ENCODE assay signal across 8 cellular contexts in the genomic region with DNA sequence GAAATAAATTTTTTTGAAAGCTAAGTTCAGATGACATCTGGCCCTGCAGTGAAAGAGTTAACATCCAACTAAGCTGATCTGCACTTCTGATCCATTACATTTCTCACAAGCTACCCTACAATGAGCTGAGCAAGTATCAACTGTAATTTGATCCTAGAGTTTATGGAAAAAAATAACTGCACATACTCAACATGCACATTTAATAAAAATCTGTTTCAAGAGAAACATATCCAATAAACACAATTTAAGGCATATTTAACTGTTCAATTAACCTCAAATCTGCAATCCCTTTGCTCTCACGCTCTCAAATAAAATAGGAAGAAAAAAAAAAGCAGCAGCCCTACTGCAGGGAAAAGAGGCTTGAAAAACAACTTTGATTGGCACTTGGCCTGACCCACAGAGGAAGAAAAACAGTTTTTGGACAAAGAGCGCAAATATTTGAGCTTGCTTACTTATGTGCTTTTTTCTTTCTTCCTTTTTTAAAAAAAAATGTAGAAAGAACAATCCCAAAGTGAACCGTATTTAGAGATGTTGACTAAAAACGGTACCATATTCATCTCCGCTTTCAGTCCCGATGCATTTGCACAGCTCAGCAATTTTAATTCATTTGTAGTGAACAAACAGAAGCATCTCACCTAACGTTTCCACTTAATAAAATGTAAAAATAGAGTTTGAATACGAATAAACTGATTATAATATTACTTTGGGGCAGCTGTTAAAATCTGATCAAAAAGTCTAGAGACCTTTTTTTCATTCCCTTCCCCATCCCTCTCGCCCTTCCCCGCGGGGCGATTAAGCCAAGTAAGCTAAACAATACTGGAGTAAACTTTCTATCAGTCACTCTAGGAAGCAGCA. TPM values are rescaled to one million over a fixed set of nuclear protein-coding genes. Genes with fewer than 3 reads are reported as not detected.
DNase-seq lines count a peak whose midpoint lies in the region; ATAC-seq and TF ChIP-seq lines count a peak whose summit lies in the region.

No MANE protein-coding gene starts in this region.

- no peak for ATAC-seq in left ventricle myocardium superior
- no peak for ATAC-seq in SK-N-SH treated with all-trans-retinoic acid at 6 μM for 48 hours
- ATAC-seq in HG02970 (IDR thresholded peaks at IDR 0.05; ENCODE audit: low FRiP score, unreplicated experiment): no peak
- no peak for ATAC-seq in HG02938 (IDR thresholded peaks at IDR 0.05; ENCODE audit: unreplicated experiment)

- peaks cover 0 to 9% of the 10 kb centered on the region in 2 donors for H3K4me1 ChIP-seq in right atrium auricular region
- H3K4me1 ChIP-seq in neuron (ENCODE audit: insufficient read depth, low read length): peaks cover 17% of the 10 kb centered on the region

- peak overlapping the region; percentile 31 for H2AFZ ChIP-seq in neuron (ENCODE audit: low read depth, low read length)

- peak overlapping the region; percentile 82 to 91 for H3K4me3 ChIP-seq in right atrium auricular region
- H3K4me3 ChIP-seq in neuron (ENCODE audit: low read length): peak overlapping the region; percentile 98

- H3K36me3 ChIP-seq in right atrium auricular region (no peaks in the 10 kb centered on the region), neuron (ENCODE audit: insufficient read depth, low read length) (peaks cover 1% of the 10 kb centered on the region)

- DNase-seq in right atrium auricular region (ENCODE audit: low spot score): no peak
- no peak for DNase-seq in left ventricle myocardium superior
- DNase-seq in erythroblast (lab: John Stamatoyannopoulos, UW): peak; percentile 37 to 46
- no peak for DNase-seq in COLO668 (lab: John Stamatoyannopoulos, UW; ENCODE audit: unreplicated experiment)

- peak; percentile 23 for TF ChIP-seq POLR2A in erythroblast (IDR thresholded peaks at IDR 0.05; ENCODE audit: low read length)

- H3K27me3 ChIP-seq in right atrium auricular region: no peaks in the 10 kb centered on the region
- no peaks in the 10 kb centered on the region for H3K27me3 ChIP-seq in neuron (ENCODE audit: insufficient read depth, low read length)

- peak overlapping the region; percentile 84 to 87 for H3K27ac ChIP-seq in right atrium auricular region

- intact Hi-C loops in left ventricle myocardium superior (cut with micrococcal nuclease): loop anchor here (5.0 kb wide), 1 partner anchor 108 kb away; no protein-coding TSS in a partner anchor

- no peak for TF ChIP-seq CTCF in right atrium auricular region (IDR thresholded peaks at IDR 0.05)

- H3K9me3 ChIP-seq in right atrium auricular region (no peaks in the 10 kb centered on the region), neuron (ENCODE audit: low read length) (peaks cover 5% of the 10 kb centered on the region)

TF ChIP-seq in SK-N-SH treated with all-trans-retinoic acid at 6 μM for 48 hours, 23 proteins besides CTCF, POLR2A, EP300 and RAD21:
- TF ChIP-seq BACH2 (CRISPR knock-in tag; IDR thresholded peaks at IDR 0.05; ENCODE audit: borderline replicate concordance) (no peak), ZNF70 (CRISPR knock-in tag; IDR thresholded peaks at IDR 0.05) (peak; percentile 79)

RNA-seq across cellular contexts. Expression of gene SESN3, which starts 1.6 kb away (rescaled TPM):
- total RNA-seq in right atrium auricular region (10 to 100 TPM in 1 of 2 donors, 1 to 10 TPM in 1; 9.9 to 13.3 TPM), left ventricle myocardium superior (5.7 TPM)

Comparison
In these comparisons a context has a peak if more than half of its experiments do, and no peak if none do; other contexts are left out.
1. DNase-seq: peak in erythroblast (2 of 2); none in right atrium auricular region (single experiment), left ventricle myocardium superior (single experiment) and COLO668 (single experiment).